8 cellular contexts compared by ENCODE assay signal in genomic region chr4:152045781-152046571, GRCh38.
A peak's percentile ranks its signal among the peaks of the same experiment; 100 is the strongest.
DNase-seq lines count a peak whose midpoint lies in the region; ATAC-seq and TF ChIP-seq lines count a peak whose summit lies in the region.

No MANE protein-coding gene starts in this region.

- intact Hi-C loops in prostate gland (cut with DNase I), result no loop called here

- no peaks in the 10 kb centered on the region for H3K27me3 ChIP-seq in prostate gland (replicated peaks; ENCODE audit: insufficient read depth)

- DNase-seq in DMS53 treated with DMSO at 0.1 percent for 48 hours (lab: John Stamatoyannopoulos, UW; ENCODE audit: unreplicated experiment) (peak; percentile 56), NCI-H82 treated with DMSO at 0.1 percent for 48 hours (lab: John Stamatoyannopoulos, UW; ENCODE audit: unreplicated experiment) (peak; percentile 26), fibroblast of villous mesenchyme (ENCODE audit: low read depth) (peak; percentile 17), prostate gland (ENCODE audit: low spot score) (peak; percentile 8), NCI-H146 (lab: John Stamatoyannopoulos, UW) (no peak), NCI-H1694 (lab: John Stamatoyannopoulos, UW) (no peak)

- H3K4me3 ChIP-seq in fibroblast of villous mesenchyme (ENCODE audit: low read depth, low read length) (no peak overlapping the region), prostate gland (no peak overlapping the region)

- ATAC-seq in GM21576 (IDR thresholded peaks at IDR 0.05; ENCODE audit: unreplicated experiment), result peak; percentile 46
- ATAC-seq in GM18519 (IDR thresholded peaks at IDR 0.05; ENCODE audit: low FRiP score, unreplicated experiment), result no peak

- H3K4me1 ChIP-seq in prostate gland (replicated peaks), result no peaks in the 10 kb centered on the region

- TF ChIP-seq POLR2A in prostate gland (IDR thresholded peaks at IDR 0.05), result no peak

- H3K36me3 ChIP-seq in prostate gland, result no peaks in the 10 kb centered on the region

- no peaks in the 10 kb centered on the region for H3K9me3 ChIP-seq in prostate gland

- 5% methylated on average over 34 of the region's 37 CpGs for WGBS in prostate gland

- TF ChIP-seq CTCF in fibroblast of villous mesenchyme (IDR thresholded peaks at IDR 0.05; ENCODE audit: insufficient read depth, low read depth, low read length), result peak; percentile 51
- peak in 2 of 4 experiments; percentile 10 to 54 for TF ChIP-seq CTCF in prostate gland (IDR thresholded peaks at IDR 0.05)

- no peak overlapping the region for H3K27ac ChIP-seq in prostate gland

Comparison
In these comparisons a context has a peak if more than half of its experiments do, and no peak if none do; other contexts are left out.
1. DNase-seq: peak in DMS53 treated with DMSO at 0.1 percent for 48 hours (single experiment), NCI-H82 treated with DMSO at 0.1 percent for 48 hours (single experiment), fibroblast of villous mesenchyme (single experiment) and prostate gland (single experiment); none in NCI-H146 (single experiment) and NCI-H1694 (single experiment).